In genomic region chr7:150686030-150686626, GRCh38 we compare ENCODE assay signal across 8 cellular contexts. TPM values are rescaled to one million over a fixed set of nuclear protein-coding genes. Genes with fewer than 3 reads are reported as not detected.
DNase-seq lines count a peak whose midpoint lies in the region; ATAC-seq and TF ChIP-seq lines count a peak whose summit lies in the region.

No MANE protein-coding gene starts in this region.

- peaks cover 28% of the 10 kb centered on the region for H3K4me1 Mint-ChIP-seq in memory B cell
- no peaks in the 10 kb centered on the region for H3K4me1 Mint-ChIP-seq in type B pancreatic cell (ENCODE audit: unreplicated experiment)

- ATAC-seq in GM18867 (IDR thresholded peaks at IDR 0.05; ENCODE audit: unreplicated experiment) (peak; percentile 29), HG03097 (IDR thresholded peaks at IDR 0.05; ENCODE audit: low FRiP score, unreplicated experiment) (peak; percentile 45), memory B cell (ENCODE audit: low read depth) (peak; percentile 30), HG02798 (IDR thresholded peaks at IDR 0.05; ENCODE audit: poor library complexity, unreplicated experiment) (no peak)

- H3K9ac ChIP-seq in adipocyte (ENCODE audit: low read length) = peak overlapping the region; percentile 66

- H3K36me3 Mint-ChIP-seq in memory B cell = peaks cover 36% of the 10 kb centered on the region
- no peaks in the 10 kb centered on the region for H3K36me3 Mint-ChIP-seq in type B pancreatic cell

- H3K4me3 Mint-ChIP-seq in memory B cell (peak overlapping the region; percentile 91), type B pancreatic cell (no peak overlapping the region)

- no peaks in the 10 kb centered on the region for H3K9me3 ChIP-seq in adipocyte (ENCODE audit: control insufficient read depth, low read length)

- DNase-seq in adipocyte (ENCODE audit: low read depth) (no peak), memory B cell (ENCODE audit: low spot score in 2 of 2) (no peak), NCI-H774 (lab: John Stamatoyannopoulos, UW) (no peak), type B pancreatic cell (ENCODE audit: extremely low spot score, unreplicated experiment) (no peak), Ammon's horn (ENCODE audit: low spot score) (no peak)

- no peak for TF ChIP-seq CTCF in type B pancreatic cell (conservative IDR thresholded peaks at IDR 0.05)

- H3K4me1 ChIP-seq in adipocyte (ENCODE audit: control insufficient read depth, insufficient read depth, low read length) = no peaks in the 10 kb centered on the region

- H3K27ac Mint-ChIP-seq in memory B cell = peak overlapping the region; percentile 82
- H3K27ac Mint-ChIP-seq in type B pancreatic cell = no peak overlapping the region

- peak overlapping the region; percentile 77 for H3K4me3 ChIP-seq in adipocyte (ENCODE audit: low read length)

- no peaks in the 10 kb centered on the region for H3K27me3 Mint-ChIP-seq in memory B cell
- H3K27me3 Mint-ChIP-seq in type B pancreatic cell = peaks cover 16% of the 10 kb centered on the region

- no peaks in the 10 kb centered on the region for H3K36me3 ChIP-seq in adipocyte (ENCODE audit: control insufficient read depth, insufficient read depth, low read length, severe bottlenecking)

- peaks cover 6% of the 10 kb centered on the region for H3K9me3 Mint-ChIP-seq in memory B cell
- no peaks in the 10 kb centered on the region for H3K9me3 Mint-ChIP-seq in type B pancreatic cell

- H3K27me3 ChIP-seq in adipocyte (replicated peaks; ENCODE audit: control insufficient read depth, insufficient read depth, low read length) = no peaks in the 10 kb centered on the region

RNA-seq across cellular contexts. Expression of gene GIMAP2, which starts 0.6 kb away (rescaled TPM):
- total RNA-seq in type B pancreatic cell (ENCODE audit: low replicate concordance) = not detected in 2 replicates

RNA-seq across cellular contexts. Expression of gene GIMAP1, which starts 30.3 kb away (rescaled TPM):
- not detected in 2 replicates for total RNA-seq in type B pancreatic cell (ENCODE audit: low replicate concordance)

RNA-seq across cellular contexts. Expression of gene GIMAP5, which starts 51.1 kb away (rescaled TPM):
- not detected in 2 replicates for total RNA-seq in type B pancreatic cell (ENCODE audit: low replicate concordance)

RNA-seq across cellular contexts. Expression of gene GIMAP6, which starts 53.9 kb away (rescaled TPM):
- not detected in 2 replicates for total RNA-seq in type B pancreatic cell (ENCODE audit: low replicate concordance)
